Comparison of ENCODE assay signal across 10 cellular contexts in genomic region chr3:52892290-52892624, GRCh38. TPM values are rescaled to one million over a fixed set of nuclear protein-coding genes. Genes with fewer than 3 reads are reported as not detected.
DNase-seq lines count a peak whose midpoint lies in the region; ATAC-seq and TF ChIP-seq lines count a peak whose summit lies in the region.
"Had no signal": no experiment of that assay in that cellular context is flagged by ENCODE, and none has a peak within 500 bp of the region (broad histone marks: within the 10 kb centered on the region; RNA-seq: fewer than 3 reads in every experiment).

No MANE protein-coding gene starts in this region.

- peak overlapping the region; percentile 84 to 98 (median 95) for H3K27ac Mint-ChIP-seq in CD4-positive, alpha-beta memory T cell
- peak overlapping the region; percentile 87 to 92 for H3K27ac Mint-ChIP-seq in effector memory CD8-positive, alpha-beta T cell

- POLR2A ChIA-PET in CD4-positive, alpha-beta memory T cell (lab: Charles Lee; ENCODE audit: partially characterized antibody) = interaction anchor here (0.7 to 4.3 kb wide), 3 partner anchors 22 to 186 kb away, joined by 3 to 25 read pairs (median 6); partner anchors contain the start of genes GLT8D1, SFMBT1 and SPCS1

- no peaks in the 10 kb centered on the region for H3K36me3 ChIP-seq in CD4-positive, alpha-beta memory T cell (ENCODE audit: insufficient read depth, low read length)
- H3K36me3 ChIP-seq in skeletal muscle satellite cell (ENCODE audit: insufficient read depth, low read length) = no peaks in the 10 kb centered on the region

- peaks cover 63% of the 10 kb centered on the region for H3K4me1 ChIP-seq in CD4-positive, alpha-beta memory T cell (ENCODE audit: insufficient read depth, low read length)
- H3K4me1 ChIP-seq in skeletal muscle satellite cell (ENCODE audit: control insufficient read depth, insufficient read depth, low read length) = peaks cover 33% of the 10 kb centered on the region
- H3K4me1 ChIP-seq in foreskin keratinocyte = peaks cover 6% of the 10 kb centered on the region

- H3K9me3 ChIP-seq in CD4-positive, alpha-beta memory T cell (ENCODE audit: control insufficient read depth in 1 of 2, low read length in 2 of 2) = no peaks in the 10 kb centered on the region
- H3K9me3 ChIP-seq in skeletal muscle satellite cell (replicated peaks; ENCODE audit: low read length) = no peaks in the 10 kb centered on the region

- peaks cover 6 to 21% of the 10 kb centered on the region in 2 donors for H3K36me3 Mint-ChIP-seq in CD4-positive, alpha-beta memory T cell
- peaks cover 4% of the 10 kb centered on the region for H3K36me3 Mint-ChIP-seq in effector memory CD8-positive, alpha-beta T cell (ENCODE audit: insufficient read depth)

- no peaks in the 10 kb centered on the region for H3K27me3 Mint-ChIP-seq in CD4-positive, alpha-beta memory T cell
- no peaks in the 10 kb centered on the region for H3K27me3 Mint-ChIP-seq in effector memory CD8-positive, alpha-beta T cell

- H3K27me3 ChIP-seq in CD4-positive, alpha-beta memory T cell (ENCODE audit: insufficient read depth, low read length) = no peaks in the 10 kb centered on the region
- no peaks in the 10 kb centered on the region for H3K27me3 ChIP-seq in skeletal muscle satellite cell (ENCODE audit: control insufficient read depth, insufficient read depth, low read length)
- H3K27me3 ChIP-seq in foreskin keratinocyte = no peaks in the 10 kb centered on the region

- no peak overlapping the region for H3K9ac ChIP-seq in skeletal muscle satellite cell (ENCODE audit: low read depth, low read length)

- no peaks in the 10 kb centered on the region for H3K9me3 Mint-ChIP-seq in CD4-positive, alpha-beta memory T cell
- H3K9me3 Mint-ChIP-seq in effector memory CD8-positive, alpha-beta T cell = no peaks in the 10 kb centered on the region

- intact Hi-C loops in CD4-positive, alpha-beta memory T cell (cut with micrococcal nuclease) = loop anchor here (2.0 to 5.0 kb wide), 3 partner anchors 45 to 181 kb away; partner anchors contain the start of gene NEK4

- no peak for TF ChIP-seq CTCF in foreskin keratinocyte (conservative IDR thresholded peaks at IDR 0.05)

- H3K4me2 ChIP-seq in skeletal muscle satellite cell (ENCODE audit: low read length) = peak overlapping the region; percentile 73

- CTCF ChIA-PET in CD4-positive, alpha-beta memory T cell (lab: Charles Lee; ENCODE audit: partially characterized antibody) = interaction anchor here (0.7 to 2.9 kb wide), 10 partner anchors 10 to 171 kb away, joined by 3 to 16 read pairs (median 4); no protein-coding TSS in a partner anchor

- no peak for ATAC-seq in effector memory CD8-positive, alpha-beta T cell (replicated peaks)
- no peak for ATAC-seq in foreskin keratinocyte
- ATAC-seq in GM21786 (IDR thresholded peaks at IDR 0.05; ENCODE audit: unreplicated experiment) = no peak

- no peak for DNase-seq in CD4-positive, alpha-beta memory T cell
- DNase-seq in LHCN-M2 (ENCODE audit: low read depth) = peak; percentile 30
- DNase-seq in effector memory CD8-positive, alpha-beta T cell = no peak
- no peak for DNase-seq in foreskin keratinocyte
- no peak for DNase-seq in retina
- DNase-seq in DMS53 treated with DMSO at 0.1 percent for 48 hours (lab: John Stamatoyannopoulos, UW; ENCODE audit: unreplicated experiment) = no peak
- DNase-seq: NCI-H1436 had no signal

- H3K4me1 Mint-ChIP-seq in CD4-positive, alpha-beta memory T cell = peaks cover 54 to 79% (median 65%) of the 10 kb centered on the region in 4 donors
- H3K4me1 Mint-ChIP-seq in effector memory CD8-positive, alpha-beta T cell (ENCODE audit: low read depth in 2 of 2) = peaks cover 63 to 75% of the 10 kb centered on the region in 2 donors

- H3K27ac ChIP-seq in CD4-positive, alpha-beta memory T cell (ENCODE audit: low read depth, low read length) = peak overlapping the region; percentile 62
- H3K27ac ChIP-seq in foreskin keratinocyte = no peak overlapping the region

- H3K4me3 ChIP-seq in CD4-positive, alpha-beta memory T cell (ENCODE audit: low read length in 2 of 2) = peak overlapping the region in 1 of 2 donors; percentile 55
- no peak overlapping the region for H3K4me3 ChIP-seq in skeletal muscle satellite cell (ENCODE audit: low read length)

- H3K4me3 Mint-ChIP-seq in CD4-positive, alpha-beta memory T cell = peak overlapping the region; percentile 87 to 94 (median 91)
- H3K4me3 Mint-ChIP-seq in effector memory CD8-positive, alpha-beta T cell = peak overlapping the region; percentile 82 to 84

RNA-seq across cellular contexts. Expression of gene STIMATE, which starts 5.1 kb away (rescaled TPM):
- total RNA-seq in CD4-positive, alpha-beta memory T cell = 10 to 100 TPM; 54.9 to 58.6 TPM
- 1 to 10 TPM; 7.7 to 9.0 TPM for polyA plus RNA-seq in CD4-positive, alpha-beta memory T cell
- total RNA-seq in LHCN-M2 (2014; rRNA removed) (13.6 and 22.2 TPM in 2 replicates), foreskin keratinocyte (16.9 and 17.2 TPM in 2 replicates)
- 17.2 TPM for polyA plus RNA-seq in LHCN-M2 (2012)
- total RNA-seq in skeletal muscle satellite cell (2012; rRNA removed) = 6.6 and 15.5 TPM in 2 replicates
- 13.5 and 16.3 TPM in 2 replicates for polyA plus RNA-seq in foreskin keratinocyte

RNA-seq across cellular contexts. Expression of gene MUSTN1, which starts 57.4 kb away (rescaled TPM):
- total RNA-seq in CD4-positive, alpha-beta memory T cell = 1 to 10 TPM; 1.6 to 3.3 TPM
- not detected for polyA plus RNA-seq in CD4-positive, alpha-beta memory T cell
- total RNA-seq in LHCN-M2 (2014; rRNA removed) (not detected in 2 replicates), foreskin keratinocyte (0.65 and 1.2 TPM in 2 replicates)
- polyA plus RNA-seq in LHCN-M2 (2012) = 0.44 TPM
- 0.44 TPM in 1 of 2 replicates, not detected in the other for total RNA-seq in skeletal muscle satellite cell (2012; rRNA removed)
- polyA plus RNA-seq in foreskin keratinocyte = 0.80 and 0.84 TPM in 2 replicates
- total RNA-seq: renal cortical epithelial cell had no signal
